ENCODE assay signal across 2 cellular contexts in the genomic region with DNA sequence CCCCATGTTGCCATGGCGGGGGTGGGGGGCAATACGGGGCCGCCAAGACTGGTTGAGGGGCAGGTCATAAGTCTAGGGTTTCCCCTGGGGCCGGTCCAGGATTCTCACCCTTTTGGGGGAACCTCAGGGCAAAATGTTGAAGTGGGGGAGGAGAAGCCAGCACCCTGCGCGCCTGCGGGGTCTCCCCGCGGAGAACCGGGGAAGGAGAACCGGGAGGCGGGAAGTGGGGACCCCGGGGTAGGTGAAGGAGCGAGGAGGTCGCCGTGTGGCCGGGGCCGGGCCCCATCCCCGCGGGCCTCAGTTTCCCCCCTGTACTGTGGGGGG.
TF ChIP-seq lines count a peak whose summit lies in the region.

No MANE protein-coding gene starts in this region.

TF ChIP-seq in endothelial cell of umbilical vein, 7 proteins besides CTCF, POLR2A, EP300 and RAD21 (continued from another document):
- TF ChIP-seq MYC (IDR thresholded peaks at IDR 0.05; ENCODE audit: low read depth, low read length) (no peak), EZH2 (IDR thresholded peaks at IDR 0.05; ENCODE audit: borderline replicate concordance, low read depth, low read length, severe bottlenecking) (no peak)

TF ChIP-seq in neural cell, 6 proteins besides CTCF, POLR2A, EP300 and RAD21 (continued from another document):
- TF ChIP-seq, protein P1, sequence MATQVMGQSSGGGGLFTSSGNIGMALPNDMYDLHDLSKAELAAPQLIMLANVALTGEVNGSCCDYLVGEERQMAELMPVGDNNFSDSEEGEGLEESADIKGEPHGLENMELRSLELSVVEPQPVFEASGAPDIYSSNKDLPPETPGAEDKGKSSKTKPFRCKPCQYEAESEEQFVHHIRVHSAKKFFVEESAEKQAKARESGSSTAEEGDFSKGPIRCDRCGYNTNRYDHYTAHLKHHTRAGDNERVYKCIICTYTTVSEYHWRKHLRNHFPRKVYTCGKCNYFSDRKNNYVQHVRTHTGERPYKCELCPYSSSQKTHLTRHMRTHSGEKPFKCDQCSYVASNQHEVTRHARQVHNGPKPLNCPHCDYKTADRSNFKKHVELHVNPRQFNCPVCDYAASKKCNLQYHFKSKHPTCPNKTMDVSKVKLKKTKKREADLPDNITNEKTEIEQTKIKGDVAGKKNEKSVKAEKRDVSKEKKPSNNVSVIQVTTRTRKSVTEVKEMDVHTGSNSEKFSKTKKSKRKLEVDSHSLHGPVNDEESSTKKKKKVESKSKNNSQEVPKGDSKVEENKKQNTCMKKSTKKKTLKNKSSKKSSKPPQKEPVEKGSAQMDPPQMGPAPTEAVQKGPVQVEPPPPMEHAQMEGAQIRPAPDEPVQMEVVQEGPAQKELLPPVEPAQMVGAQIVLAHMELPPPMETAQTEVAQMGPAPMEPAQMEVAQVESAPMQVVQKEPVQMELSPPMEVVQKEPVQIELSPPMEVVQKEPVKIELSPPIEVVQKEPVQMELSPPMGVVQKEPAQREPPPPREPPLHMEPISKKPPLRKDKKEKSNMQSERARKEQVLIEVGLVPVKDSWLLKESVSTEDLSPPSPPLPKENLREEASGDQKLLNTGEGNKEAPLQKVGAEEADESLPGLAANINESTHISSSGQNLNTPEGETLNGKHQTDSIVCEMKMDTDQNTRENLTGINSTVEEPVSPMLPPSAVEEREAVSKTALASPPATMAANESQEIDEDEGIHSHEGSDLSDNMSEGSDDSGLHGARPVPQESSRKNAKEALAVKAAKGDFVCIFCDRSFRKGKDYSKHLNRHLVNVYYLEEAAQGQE (IDR thresholded peaks at IDR 0.05; ENCODE audit: borderline replicate concordance), result peak; percentile 8
